25 cellular contexts compared by ENCODE assay signal in the genomic region with DNA sequence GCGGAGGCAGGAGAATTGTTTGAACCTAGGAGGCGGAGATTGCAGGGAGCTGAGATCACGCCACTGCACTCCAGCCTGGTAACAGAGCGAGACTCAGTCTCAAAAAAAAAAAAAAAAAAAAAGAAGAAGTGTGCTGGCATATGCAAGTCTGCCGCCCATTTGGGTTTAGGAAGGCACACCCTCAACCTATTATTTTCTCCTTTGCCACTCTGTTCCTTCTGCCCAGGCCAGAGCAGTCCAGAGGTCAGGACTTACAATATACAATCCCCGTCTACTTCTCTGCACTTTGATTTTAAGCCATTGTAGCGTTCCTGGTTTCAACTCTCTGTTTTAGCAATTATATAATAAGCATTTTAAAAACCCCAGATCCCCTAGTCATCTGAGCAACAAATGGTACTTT.
"Had no signal": no experiment of that assay in that cellular context is flagged by ENCODE, and none has a peak within 500 bp of the region (broad histone marks: within the 10 kb centered on the region; RNA-seq: fewer than 3 reads in every experiment).

No MANE protein-coding gene starts in this region.

- H3K27ac Mint-ChIP-seq: effector memory CD8-positive, alpha-beta T cell; endodermal cell; immature natural killer cell; mesothelial cell of epicardium had no signal

- H3K36me3 Mint-ChIP-seq: mesothelial cell of epicardium had no signal

- H3K4me3 Mint-ChIP-seq: effector memory CD8-positive, alpha-beta T cell; endodermal cell; immature natural killer cell; mesothelial cell of epicardium had no signal

- H3K4me3 ChIP-seq: coronary artery, dorsolateral prefrontal cortex, esophagus squamous epithelium, gastroesophageal sphincter, heart left ventricle, hepatocyte, left lung, lower lobe of right lung had no signal

- DNase-seq: dermis blood vessel endothelial cell; dorsolateral prefrontal cortex; effector CD4-positive, alpha-beta T cell; effector memory CD8-positive, alpha-beta T cell; endodermal cell; erythroblast; esophagus squamous epithelium; foreskin fibroblast; foreskin melanocyte; heart left ventricle; hypothalamus; immature natural killer cell; islet precursor cell; kidney; kidney glomerular epithelial cell; left lung; left ventricle myocardium superior; lower lobe of right lung; mesenchymal stem cell had no signal

- H3K4me2 ChIP-seq: hepatocyte had no signal

- ATAC-seq: effector memory CD8-positive, alpha-beta T cell; esophagus mucosa; gastroesophageal sphincter; heart left ventricle; left lung; left ventricle myocardium superior; lower lobe of right lung had no signal

- H3K4me1 ChIP-seq: gastroesophageal sphincter, heart left ventricle, left lung, lower lobe of right lung had no signal

- H3K36me3 ChIP-seq: esophagus squamous epithelium, gastroesophageal sphincter, heart left ventricle, left lung, lower lobe of right lung had no signal

- H3K27ac ChIP-seq: coronary artery, dorsolateral prefrontal cortex, epithelial cell of prostate, esophagus squamous epithelium, gastroesophageal sphincter, heart left ventricle, hepatocyte, left lung, lower lobe of right lung had no signal

- H3K9me3 ChIP-seq: lower lobe of right lung had no signal

- H3K79me2 ChIP-seq: hepatocyte had no signal

- H2AFZ ChIP-seq: hepatocyte had no signal

- H3K4me1 Mint-ChIP-seq: endodermal cell, immature natural killer cell, mesothelial cell of epicardium had no signal

- H3K27me3 ChIP-seq: dorsolateral prefrontal cortex, esophagus squamous epithelium, gastroesophageal sphincter, hepatocyte, left lung had no signal
